8 cellular contexts compared by ENCODE assay signal in the genomic region with DNA sequence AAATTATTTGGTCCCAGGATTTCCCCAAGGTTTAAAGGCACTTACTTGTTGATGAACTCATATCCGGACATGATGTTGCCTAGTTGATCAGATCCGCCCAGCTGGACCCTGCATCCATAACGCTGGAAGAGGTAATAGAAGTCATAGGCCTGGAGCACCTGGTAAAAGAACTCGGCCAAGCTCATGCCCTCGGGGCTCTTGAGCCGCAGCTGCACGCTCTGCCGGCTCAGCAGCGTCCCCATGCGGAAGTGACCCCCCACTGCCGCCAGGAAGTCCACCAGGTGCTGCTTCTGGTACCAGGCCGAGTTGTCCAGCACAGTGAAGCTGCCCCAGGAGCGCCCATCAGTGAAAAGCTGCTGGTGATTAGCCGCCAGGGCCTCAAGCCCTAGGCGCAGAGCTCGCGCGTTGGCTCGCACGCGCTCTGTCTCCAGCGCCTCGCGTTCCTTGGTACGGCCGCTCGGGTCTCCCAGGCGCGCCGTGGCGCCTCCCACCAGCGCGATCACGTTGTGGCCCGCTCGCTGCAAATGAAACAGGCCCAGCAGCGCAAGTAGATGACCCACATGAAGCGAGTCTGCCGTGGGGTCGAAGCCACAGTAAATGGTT. TPM values are rescaled to one million over a fixed set of nuclear protein-coding genes. Genes with fewer than 3 reads are reported as not detected.
DNase-seq lines count a peak whose midpoint lies in the region; ATAC-seq and TF ChIP-seq lines count a peak whose summit lies in the region.

No MANE protein-coding gene starts in this region.

- H3K9me3 Mint-ChIP-seq in GM23338 (no peaks in the 10 kb centered on the region), glutamatergic neuron (ENCODE audit: unreplicated experiment) (peaks cover 4% of the 10 kb centered on the region)
- H3K9me3 Mint-ChIP-seq in activated naive CD4-positive, alpha-beta T cell treated with anti-CD3 and anti-CD28 coated beads, Interleukin-2, amount 10 ng/mL, durations not matched to agents 7 days and 5 days: no peaks in the 10 kb centered on the region

- H3K9ac ChIP-seq in Karpas-422 (ENCODE audit: low read length): peak overlapping the region; percentile 93

- H3K9me2 ChIP-seq in GM23338 (ENCODE audit: insufficient read depth) (no peaks in the 10 kb centered on the region), Karpas-422 (replicated peaks; ENCODE audit: insufficient read depth, low read length) (no peaks in the 10 kb centered on the region)

- peak overlapping the region; percentile 87 for H3K4me2 ChIP-seq in GM23338
- H3K4me2 ChIP-seq in Karpas-422 (ENCODE audit: low read depth, low read length, poor library complexity, severe bottlenecking): peak overlapping the region; percentile 98

- 0 to 1% (median 0%) methylated on average over 35 to 40 of the region's 40 CpGs for WGBS in ovary, 3 donors

- CTCF ChIA-PET in activated naive CD4-positive, alpha-beta T cell treated with anti-CD3 and anti-CD28 coated beads, Interleukin-2, amount 10 ng/mL, durations not matched to agents 7 days and 5 days (lab: Charles Lee): interaction anchor here (0.5 to 4.5 kb wide), 40 partner anchors 10 to 1484 kb away, joined by 3 to 61 read pairs (median 4); partner anchors contain the start of genes ALG10, DENND5B, ETFBKMT and FGD4

- H3K36me3 ChIP-seq in GM23338 (ENCODE audit: insufficient read depth) (peaks cover 23% of the 10 kb centered on the region), Karpas-422 (ENCODE audit: insufficient read depth, low read length) (peaks cover 23% of the 10 kb centered on the region; the same call in 1 of the 2 replicates), SJSA1 (peaks cover 42% of the 10 kb centered on the region), ovary (no peaks in the 10 kb centered on the region), tibial artery (peaks cover 25 to 30% (median 27%) of the 10 kb centered on the region in 3 donors)

- H3K4me3 Mint-ChIP-seq in GM23338 (peak overlapping the region; percentile 91), glutamatergic neuron (ENCODE audit: unreplicated experiment) (peak overlapping the region; percentile 91)
- H3K4me3 Mint-ChIP-seq in activated naive CD4-positive, alpha-beta T cell treated with anti-CD3 and anti-CD28 coated beads, Interleukin-2, amount 10 ng/mL, durations not matched to agents 7 days and 5 days: peak overlapping the region; percentile 92

- H3K27me3 ChIP-seq in GM23338 (ENCODE audit: insufficient read depth) (no peaks in the 10 kb centered on the region), Karpas-422 (ENCODE audit: low read length) (no peaks in the 10 kb centered on the region), SJSA1 (replicated peaks) (no peaks in the 10 kb centered on the region), ovary (no peaks in the 10 kb centered on the region), tibial artery (no peaks in the 10 kb centered on the region)

- H3K4me1 Mint-ChIP-seq in GM23338 (peaks cover 13% of the 10 kb centered on the region; the same call in 2 of the 3 replicates), glutamatergic neuron (ENCODE audit: low read depth, unreplicated experiment) (peaks cover 10% of the 10 kb centered on the region)
- peaks cover 25% of the 10 kb centered on the region for H3K4me1 Mint-ChIP-seq in activated naive CD4-positive, alpha-beta T cell treated with anti-CD3 and anti-CD28 coated beads, Interleukin-2, amount 10 ng/mL, durations not matched to agents 7 days and 5 days

- intact Hi-C loops in ovary (cut with DNase I) (loop anchor here in 3 of 4 donors (5.0 to 10.0 kb wide), 2 partner anchors 162 to 1270 kb away; partner anchors contain the start of gene ALG10 (in 1 of the 3)), tibial artery (cut with DNase I; ENCODE audit: low total_unique reads) (no loop called here)

- peaks cover 24% of the 10 kb centered on the region for H3K79me2 ChIP-seq in GM23338 (replicated peaks; ENCODE audit: insufficient read depth)
- peaks cover 44% of the 10 kb centered on the region for H3K79me2 ChIP-seq in Karpas-422 (ENCODE audit: low read length)

- H3K27ac Mint-ChIP-seq in GM23338 (peak overlapping the region; percentile 98), glutamatergic neuron (ENCODE audit: unreplicated experiment) (peak overlapping the region; percentile 79)
- H3K27ac Mint-ChIP-seq in activated naive CD4-positive, alpha-beta T cell treated with anti-CD3 and anti-CD28 coated beads, Interleukin-2, amount 10 ng/mL, durations not matched to agents 7 days and 5 days: peak overlapping the region; percentile 87

- peak; percentile 85 for ATAC-seq in GM23338

- H3K27ac ChIP-seq in GM23338 (ENCODE audit: low read depth): peak overlapping the region; percentile 96
- H3K27ac ChIP-seq in Karpas-422 (ENCODE audit: low read length): peak overlapping the region; percentile 71
- H3K27ac ChIP-seq in SJSA1: peak overlapping the region; percentile 89
- H3K27ac ChIP-seq in ovary: peak overlapping the region; percentile 85 to 87
- peak overlapping the region; percentile 85 to 87 for H3K27ac ChIP-seq in tibial artery

- H3K36me3 Mint-ChIP-seq in GM23338 (ENCODE audit: low read depth): peaks cover 40% of the 10 kb centered on the region
- peaks cover 23% of the 10 kb centered on the region for H3K36me3 Mint-ChIP-seq in activated naive CD4-positive, alpha-beta T cell treated with anti-CD3 and anti-CD28 coated beads, Interleukin-2, amount 10 ng/mL, durations not matched to agents 7 days and 5 days
- H3K36me3 Mint-ChIP-seq in glutamatergic neuron (ENCODE audit: unreplicated experiment): no peaks in the 10 kb centered on the region

- peak overlapping the region; percentile 65 for H3K4me3 ChIP-seq in GM23338
- peak overlapping the region; percentile 87 for H3K4me3 ChIP-seq in Karpas-422 (ENCODE audit: low read length)
- H3K4me3 ChIP-seq in SJSA1: peak overlapping the region; percentile 74
- H3K4me3 ChIP-seq in ovary: peak overlapping the region; percentile 64
- H3K4me3 ChIP-seq in tibial artery: peak overlapping the region; percentile 93 to 98

- peak; percentile 96 for DNase-seq in ELR (ENCODE audit: low read depth)
- DNase-seq in GM23338 (ENCODE audit: low spot score): peak; percentile 91
- peak; percentile 93 for DNase-seq in Karpas-422
- peak; percentile 73 to 79 for DNase-seq in SJSA1 (ENCODE audit: low read depth in 1 of 2, low spot score in 2 of 2)
- DNase-seq in activated naive CD4-positive, alpha-beta T cell treated with anti-CD3 and anti-CD28 coated beads, Interleukin-2, amount 10 ng/mL, durations not matched to agents 7 days and 5 days: peak; percentile 81
- DNase-seq in glutamatergic neuron: peak; percentile 89
- peak; percentile 40 to 69 (median 57) for DNase-seq in ovary
- peak; percentile 52 to 78 for DNase-seq in tibial artery

- H2AFZ ChIP-seq in GM23338: peak overlapping the region; percentile 91
- H2AFZ ChIP-seq in Karpas-422 (ENCODE audit: low read length): peak overlapping the region; percentile 83

- H3K9me3 ChIP-seq in Karpas-422 (ENCODE audit: low read length): no peaks in the 10 kb centered on the region
- no peaks in the 10 kb centered on the region for H3K9me3 ChIP-seq in SJSA1 (replicated peaks)
- no peaks in the 10 kb centered on the region for H3K9me3 ChIP-seq in ovary
- no peaks in the 10 kb centered on the region for H3K9me3 ChIP-seq in tibial artery

- H3F3A ChIP-seq in GM23338 (replicated peaks; ENCODE audit: low read depth): no peaks in the 10 kb centered on the region; the same call in 1 of the 2 replicates

- TF ChIP-seq CTCF in GM23338 (conservative IDR thresholded peaks at IDR 0.05; ENCODE audit: low read depth in 2 of 2) (peak; percentile 80 to 92), glutamatergic neuron (IDR thresholded peaks at IDR 0.05; ENCODE audit: partially characterized antibody, unreplicated experiment) (peak; percentile 93), ovary (IDR thresholded peaks at IDR 0.05) (peak in 2 of 3 donors; percentile 21 to 55), tibial artery (IDR thresholded peaks at IDR 0.05) (peak; percentile 49 to 57)

- 0 out of 2 replicates have a peak, but pooled peaks cover 3% of the 10 kb centered on the region for H4K20me1 ChIP-seq in GM23338 (replicated peaks; ENCODE audit: insufficient read depth)
- no peaks in the 10 kb centered on the region for H4K20me1 ChIP-seq in Karpas-422 (ENCODE audit: insufficient read depth, low read depth, low read length)

- no peak for TF ChIP-seq POLR2A in ovary (IDR thresholded peaks at IDR 0.05)

- no peaks in the 10 kb centered on the region for H3K27me3 Mint-ChIP-seq in GM23338 (ENCODE audit: insufficient read depth, low read depth, poor library complexity)
- H3K27me3 Mint-ChIP-seq in activated naive CD4-positive, alpha-beta T cell treated with anti-CD3 and anti-CD28 coated beads, Interleukin-2, amount 10 ng/mL, durations not matched to agents 7 days and 5 days: no peaks in the 10 kb centered on the region
- H3K27me3 Mint-ChIP-seq in glutamatergic neuron (ENCODE audit: unreplicated experiment): peaks cover 4% of the 10 kb centered on the region

- no peak for TF ChIP-seq EP300 in ovary (IDR thresholded peaks at IDR 0.05)

- peaks cover 8% of the 10 kb centered on the region for H3K4me1 ChIP-seq in GM23338 (ENCODE audit: insufficient read depth)
- H3K4me1 ChIP-seq in Karpas-422 (ENCODE audit: low read length): peaks cover 19% of the 10 kb centered on the region
- H3K4me1 ChIP-seq in SJSA1 (replicated peaks): peaks cover 14% of the 10 kb centered on the region
- H3K4me1 ChIP-seq in ovary (ENCODE audit: insufficient read depth): peaks cover 1% of the 10 kb centered on the region
- H3K4me1 ChIP-seq in tibial artery: peaks cover 0 to 18% (median 10%) of the 10 kb centered on the region in 4 donors

TF ChIP-seq in GM23338, 12 proteins besides CTCF, POLR2A, EP300 and RAD21:
- TF ChIP-seq POLR2AphosphoS5 (IDR thresholded peaks at IDR 0.05; ENCODE audit: low read depth) (no peak), JUNB (IDR thresholded peaks at IDR 0.05; ENCODE audit: unreplicated experiment) (no peak), EZH2phosphoT487 (IDR thresholded peaks at IDR 0.05; ENCODE audit: unreplicated experiment) (no peak), CREB1 (CRISPR knock-in tag; IDR thresholded peaks at IDR 0.05; ENCODE audit: low read depth) (0 out of 2 replicates have a peak, but pooled peaks have one; percentile 20)

RNA-seq across cellular contexts. Expression of gene YARS2, which starts 0.5 kb away (rescaled TPM):
- total RNA-seq in GM23338 (2014; rRNA removed; shearing (Covaris generic)): 67.1 and 73.0 TPM in 2 replicates
- polyA plus RNA-seq in GM23338 (2016; fragmentation: Nextera tagmentation; extraction: Ambion mirVana) (70.1 and 76.7 TPM in 2 replicates), ovary (10 to 100 TPM in 1 of 2 donors, 1 to 10 TPM in 1; 9.4 to 20.6 TPM)
- 33.7 and 39.6 TPM in 2 replicates for total RNA-seq in Karpas-422 (2014; rRNA removed; shearing (Covaris generic); ENCODE audit: low replicate concordance)
- total RNA-seq in SJSA1 (2014; rRNA removed; shearing (Covaris generic)): 22.1 and 37.7 TPM in 2 replicates
- total RNA-seq in glutamatergic neuron (ENCODE audit: unreplicated experiment) (10.0 TPM), ovary (10 to 100 TPM; 10.6 to 19.8 (median 12.9) TPM)

Comparison
In these comparisons a context has a peak if more than half of its experiments do, and no peak if none do; other contexts are left out.
1. Peak in every context shown above with its lines: DNase-seq, ATAC-seq, H3K4me3 ChIP-seq and H3K27ac ChIP-seq.
2. CTCF ChIP-seq: peak in every context shown above with its lines; median percentile 93 in glutamatergic neuron; 86 in GM23338; 53 in tibial artery; 38 in ovary.